ENCODE assay signal across 8 cellular contexts in the genomic region with DNA sequence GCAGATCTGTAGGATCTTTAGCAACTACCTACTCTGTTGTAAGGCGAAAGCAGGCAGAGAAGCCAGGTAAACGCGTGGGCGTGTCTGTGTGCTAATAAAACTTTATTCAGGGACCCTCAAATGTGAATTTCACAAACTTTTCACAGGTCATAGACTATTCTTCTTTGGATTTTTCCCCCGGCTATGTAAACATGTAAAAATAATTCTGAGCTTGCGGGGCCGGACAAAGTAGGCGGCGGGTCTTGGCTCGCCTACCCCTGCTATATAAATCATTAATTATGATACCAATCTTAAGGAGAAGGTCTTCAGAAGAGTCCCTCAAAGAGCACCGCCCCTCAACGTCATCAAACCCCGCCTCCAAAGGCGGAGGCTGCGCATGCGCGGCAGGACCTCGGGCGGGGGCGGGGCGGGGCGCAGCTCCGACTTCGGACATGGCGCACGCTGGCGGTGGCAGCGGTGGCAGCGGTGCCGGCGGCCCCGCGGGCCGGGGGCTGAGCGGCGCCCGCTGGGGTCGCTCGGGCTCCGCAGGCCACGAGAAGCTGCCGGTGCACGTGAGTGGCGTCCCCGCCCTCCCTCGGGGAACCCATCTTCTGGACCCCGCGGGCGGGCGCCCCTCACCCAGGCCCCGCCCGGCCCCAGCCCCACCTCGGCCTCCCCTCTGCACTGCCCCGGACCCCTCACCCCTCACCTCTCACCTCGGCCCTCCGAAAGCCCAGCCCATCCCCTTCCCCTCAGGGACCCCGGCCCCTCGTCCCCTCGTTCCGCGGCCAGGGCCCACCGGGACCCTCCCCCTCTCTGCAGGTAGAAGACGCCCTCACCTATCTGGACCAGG. TPM values are rescaled to one million over a fixed set of nuclear protein-coding genes. Genes with fewer than 3 reads are reported as not detected.
DNase-seq lines count a peak whose midpoint lies in the region; ATAC-seq and TF ChIP-seq lines count a peak whose summit lies in the region.

A gene with protein sequence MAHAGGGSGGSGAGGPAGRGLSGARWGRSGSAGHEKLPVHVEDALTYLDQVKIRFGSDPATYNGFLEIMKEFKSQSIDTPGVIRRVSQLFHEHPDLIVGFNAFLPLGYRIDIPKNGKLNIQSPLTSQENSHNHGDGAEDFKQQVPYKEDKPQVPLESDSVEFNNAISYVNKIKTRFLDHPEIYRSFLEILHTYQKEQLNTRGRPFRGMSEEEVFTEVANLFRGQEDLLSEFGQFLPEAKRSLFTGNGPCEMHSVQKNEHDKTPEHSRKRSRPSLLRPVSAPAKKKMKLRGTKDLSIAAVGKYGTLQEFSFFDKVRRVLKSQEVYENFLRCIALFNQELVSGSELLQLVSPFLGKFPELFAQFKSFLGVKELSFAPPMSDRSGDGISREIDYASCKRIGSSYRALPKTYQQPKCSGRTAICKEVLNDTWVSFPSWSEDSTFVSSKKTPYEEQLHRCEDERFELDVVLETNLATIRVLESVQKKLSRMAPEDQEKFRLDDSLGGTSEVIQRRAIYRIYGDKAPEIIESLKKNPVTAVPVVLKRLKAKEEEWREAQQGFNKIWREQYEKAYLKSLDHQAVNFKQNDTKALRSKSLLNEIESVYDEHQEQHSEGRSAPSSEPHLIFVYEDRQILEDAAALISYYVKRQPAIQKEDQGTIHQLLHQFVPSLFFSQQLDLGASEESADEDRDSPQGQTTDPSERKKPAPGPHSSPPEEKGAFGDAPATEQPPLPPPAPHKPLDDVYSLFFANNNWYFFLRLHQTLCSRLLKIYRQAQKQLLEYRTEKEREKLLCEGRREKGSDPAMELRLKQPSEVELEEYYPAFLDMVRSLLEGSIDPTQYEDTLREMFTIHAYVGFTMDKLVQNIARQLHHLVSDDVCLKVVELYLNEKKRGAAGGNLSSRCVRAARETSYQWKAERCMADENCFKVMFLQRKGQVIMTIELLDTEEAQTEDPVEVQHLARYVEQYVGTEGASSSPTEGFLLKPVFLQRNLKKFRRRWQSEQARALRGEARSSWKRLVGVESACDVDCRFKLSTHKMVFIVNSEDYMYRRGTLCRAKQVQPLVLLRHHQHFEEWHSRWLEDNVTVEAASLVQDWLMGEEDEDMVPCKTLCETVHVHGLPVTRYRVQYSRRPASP (plus strand): TSS at position 409 of the 832 bp plus-strand sequence. CDS start 23 bp downstream, at position 432.

- intact Hi-C loops in mucosa of descending colon (cut with DNase I, micrococcal nuclease), result no loop called here

- peaks cover 39% of the 10 kb centered on the region for H3K36me3 Mint-ChIP-seq in activated T-cell treated with anti-CD3 and anti-CD28 coated beads, Interleukin-2, amount 50 U/mL, for 24 hours (ENCODE audit: low read depth)

- peak; percentile 68 for DNase-seq in NK-92 treated with Interleukin-12 subunit alpha and Interleukin-12 subunit beta, amount 100 ng/mL, for 24 hours (lab: John Stamatoyannopoulos, UW)
- DNase-seq in NK-92 (lab: John Stamatoyannopoulos, UW; ENCODE audit: unreplicated experiment), result no peak
- peak; percentile 81 for DNase-seq in HuH-7.5 (ENCODE audit: low spot score)
- peak; percentile 96 for DNase-seq in activated T-cell treated with anti-CD3 and anti-CD28 coated beads, Interleukin-2, amount 50 U/mL, for 24 hours
- DNase-seq in epithelial cell of proximal tubule (ENCODE audit: low read depth), result peak; percentile 36
- peak; percentile 88 to 94 (median 88) for DNase-seq in mucosa of descending colon
- peak; percentile 72 to 86 for DNase-seq in stimulated activated CD8-positive, alpha-beta memory T cell treated with anti-CD3 and anti-CD28 coated beads, Interleukin-2, amount 100 ng/mL, for 48 hours (ENCODE audit: low read depth in 2 of 2)

- peak within 1 kb of the TSS; percentile 90 for H3K27ac Mint-ChIP-seq in activated T-cell treated with anti-CD3 and anti-CD28 coated beads, Interleukin-2, amount 50 U/mL, for 24 hours

- peaks cover 4% of the 10 kb centered on the region for H3K36me3 ChIP-seq in mucosa of descending colon (ENCODE audit: low read depth)

- peak within 1 kb of the TSS; percentile 96 for H3K4me3 ChIP-seq in epithelial cell of proximal tubule (ENCODE audit: low read depth, low read length)
- H3K4me3 ChIP-seq in mucosa of descending colon, result peak within 1 kb of the TSS; percentile 72

- peaks cover 10% of the 10 kb centered on the region for H3K4me1 ChIP-seq in mucosa of descending colon (ENCODE audit: low read depth)

- no peaks in the 10 kb centered on the region for H3K9me3 ChIP-seq in mucosa of descending colon

- H3K4me3 Mint-ChIP-seq in activated T-cell treated with anti-CD3 and anti-CD28 coated beads, Interleukin-2, amount 50 U/mL, for 24 hours, result peak within 1 kb of the TSS; percentile 86

- TF ChIP-seq CTCF in epithelial cell of proximal tubule (conservative IDR thresholded peaks at IDR 0.05; ENCODE audit: low read depth, low read length) (no peak), mucosa of descending colon (IDR thresholded peaks at IDR 0.05) (no peak)

- H3K9me3 Mint-ChIP-seq in activated T-cell treated with anti-CD3 and anti-CD28 coated beads, Interleukin-2, amount 50 U/mL, for 24 hours, result no peaks in the 10 kb centered on the region

- H3K27me3 Mint-ChIP-seq in activated T-cell treated with anti-CD3 and anti-CD28 coated beads, Interleukin-2, amount 50 U/mL, for 24 hours, result peaks cover 20% of the 10 kb centered on the region

- ATAC-seq in mucosa of descending colon, result peak; percentile 98

- peaks cover 39% of the 10 kb centered on the region for H3K4me1 Mint-ChIP-seq in activated T-cell treated with anti-CD3 and anti-CD28 coated beads, Interleukin-2, amount 50 U/mL, for 24 hours (ENCODE audit: low read depth)

TF ChIP-seq in PFSK-1, 5 proteins besides CTCF, POLR2A, EP300 and RAD21:
- peak; percentile 62; the same call in 1 of the 2 replicates for TF ChIP-seq POLR2AphosphoS5 (IDR thresholded peaks at IDR 0.05; ENCODE audit: low read depth, low read length)
- TF ChIP-seq, protein P1, sequence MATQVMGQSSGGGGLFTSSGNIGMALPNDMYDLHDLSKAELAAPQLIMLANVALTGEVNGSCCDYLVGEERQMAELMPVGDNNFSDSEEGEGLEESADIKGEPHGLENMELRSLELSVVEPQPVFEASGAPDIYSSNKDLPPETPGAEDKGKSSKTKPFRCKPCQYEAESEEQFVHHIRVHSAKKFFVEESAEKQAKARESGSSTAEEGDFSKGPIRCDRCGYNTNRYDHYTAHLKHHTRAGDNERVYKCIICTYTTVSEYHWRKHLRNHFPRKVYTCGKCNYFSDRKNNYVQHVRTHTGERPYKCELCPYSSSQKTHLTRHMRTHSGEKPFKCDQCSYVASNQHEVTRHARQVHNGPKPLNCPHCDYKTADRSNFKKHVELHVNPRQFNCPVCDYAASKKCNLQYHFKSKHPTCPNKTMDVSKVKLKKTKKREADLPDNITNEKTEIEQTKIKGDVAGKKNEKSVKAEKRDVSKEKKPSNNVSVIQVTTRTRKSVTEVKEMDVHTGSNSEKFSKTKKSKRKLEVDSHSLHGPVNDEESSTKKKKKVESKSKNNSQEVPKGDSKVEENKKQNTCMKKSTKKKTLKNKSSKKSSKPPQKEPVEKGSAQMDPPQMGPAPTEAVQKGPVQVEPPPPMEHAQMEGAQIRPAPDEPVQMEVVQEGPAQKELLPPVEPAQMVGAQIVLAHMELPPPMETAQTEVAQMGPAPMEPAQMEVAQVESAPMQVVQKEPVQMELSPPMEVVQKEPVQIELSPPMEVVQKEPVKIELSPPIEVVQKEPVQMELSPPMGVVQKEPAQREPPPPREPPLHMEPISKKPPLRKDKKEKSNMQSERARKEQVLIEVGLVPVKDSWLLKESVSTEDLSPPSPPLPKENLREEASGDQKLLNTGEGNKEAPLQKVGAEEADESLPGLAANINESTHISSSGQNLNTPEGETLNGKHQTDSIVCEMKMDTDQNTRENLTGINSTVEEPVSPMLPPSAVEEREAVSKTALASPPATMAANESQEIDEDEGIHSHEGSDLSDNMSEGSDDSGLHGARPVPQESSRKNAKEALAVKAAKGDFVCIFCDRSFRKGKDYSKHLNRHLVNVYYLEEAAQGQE (IDR thresholded peaks at IDR 0.05; ENCODE audit: insufficient read depth in 1 of 2, low read depth in 2 of 2, low read length in 2 of 2), result no peak
- peak; percentile 51 for TF ChIP-seq FOXP2 (optimal IDR thresholded peaks at IDR 0.05; ENCODE audit: borderline replicate concordance, extremely low read depth, extremely low read length, insufficient read depth)
- TF ChIP-seq TAF1 (IDR thresholded peaks at IDR 0.05; ENCODE audit: borderline replicate concordance, insufficient read depth, low read length), result 0 out of 2 replicates have a peak, but pooled peaks have one; percentile 67
- TF ChIP-seq SIN3A (IDR thresholded peaks at IDR 0.05; ENCODE audit: borderline replicate concordance, insufficient read depth, low read length), result no peak

RNA-seq across cellular contexts. Expression of the gene that starts here (rescaled TPM):
- polyA plus RNA-seq in PFSK-1 (2012; ENCODE audit: insufficient read length, low read depth), result 75.7 TPM
- total RNA-seq in epithelial cell of proximal tubule, result 20.4 and 24.8 TPM in 2 replicates
- total RNA-seq in mucosa of descending colon, result 10 to 100 TPM; 30.7 to 56.6 (median 38.9) TPM
